8 cellular contexts compared by ENCODE assay signal in the genomic region with DNA sequence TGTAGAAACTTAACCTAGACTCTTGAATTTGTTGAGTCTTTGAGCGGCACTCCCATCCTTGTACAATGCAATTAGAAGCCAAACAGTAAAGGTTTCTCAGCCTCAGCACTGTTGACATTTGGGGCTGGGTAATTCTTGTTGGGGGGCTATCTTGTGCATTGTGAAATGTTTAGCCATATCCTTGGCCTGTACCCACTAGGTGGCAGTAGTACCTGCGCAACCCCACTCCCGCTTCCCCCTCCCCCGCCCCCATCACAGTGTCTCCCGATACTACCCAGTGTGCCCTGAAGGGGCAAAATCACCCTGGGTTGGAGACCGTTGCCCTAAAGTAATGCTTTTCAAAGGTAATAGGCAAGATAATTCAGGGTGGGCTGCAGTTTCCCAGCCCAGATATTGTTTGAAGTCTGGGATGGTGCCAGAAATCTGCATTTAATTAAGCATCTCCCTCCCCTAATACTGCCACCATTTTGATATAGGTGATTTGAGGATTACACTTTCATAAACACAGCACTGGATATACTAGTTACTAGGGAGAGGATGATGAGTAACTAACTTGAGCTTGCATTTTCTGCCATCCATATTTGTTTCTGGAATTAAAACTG. TPM values are rescaled to one million over a fixed set of nuclear protein-coding genes. Genes with fewer than 3 reads are reported as not detected.
DNase-seq lines count a peak whose midpoint lies in the region; ATAC-seq and TF ChIP-seq lines count a peak whose summit lies in the region.

No MANE protein-coding gene starts in this region.

- H3K4me3 ChIP-seq in AG04449 (ENCODE audit: low read depth, low read length) = 0 out of 2 replicates have a peak overlapping the region, but pooled peaks have one; percentile 16
- no peak overlapping the region for H3K4me3 ChIP-seq in colonic mucosa

- H3K36me3 ChIP-seq in colonic mucosa = peaks cover 6% of the 10 kb centered on the region

- no peak for DNase-seq in AG04449 (ENCODE audit: low read depth, low spot score)
- peak; percentile 70 for DNase-seq in NCI-H510A treated with DMSO at 0.1 percent for 48 hours (lab: John Stamatoyannopoulos, UW)
- peak; percentile 75 for DNase-seq in activated CD4-positive, alpha-beta T cell treated with anti-CD3 and anti-CD28 coated beads, Interleukin-2, amount 50 U/mL, for 1 hour
- peak; percentile 63 for DNase-seq in colonic mucosa
- peak; percentile 81 to 83 for DNase-seq in lung microvascular endothelial cell (ENCODE audit: low read depth in 2 of 2)
- peak; percentile 54 to 56 for DNase-seq in stimulated activated CD8-positive, alpha-beta memory T cell treated with anti-CD3 and anti-CD28 coated beads, Interleukin-15, amount 100 ng/mL, for 48 hours (ENCODE audit: low read depth in 2 of 2)

- CTCF ChIA-PET in AG04449 (lab: Yijun Ruan, JAX) = interaction anchor here (0.7 to 2.3 kb wide), 15 partner anchors 9 to 210 kb away, joined by 3 to 14 read pairs (median 4); partner anchors contain the start of genes POP5, SIRT4 and SRSF9

- no peak overlapping the region for H3K27ac ChIP-seq in colonic mucosa

- no peak overlapping the region for H3K9ac ChIP-seq in colonic mucosa (ENCODE audit: low read depth in 2 of 2, low read length in 2 of 2)

- H3K27me3 ChIP-seq in colonic mucosa = no peaks in the 10 kb centered on the region

- H3K4me1 ChIP-seq in colonic mucosa = peaks cover 7% of the 10 kb centered on the region

- intact Hi-C loops in colonic mucosa (cut with DNase I) = loop anchor here (10.0 kb wide), 1 partner anchor 135 kb away; no protein-coding TSS in a partner anchor

- peak; percentile 58 for TF ChIP-seq CTCF in AG04449 (IDR thresholded peaks at IDR 0.05; ENCODE audit: insufficient read depth, low read length, missing control alignments)
- peak; percentile 59 for TF ChIP-seq CTCF in colonic mucosa (IDR thresholded peaks at IDR 0.05)

- no peaks in the 10 kb centered on the region for H3K9me3 ChIP-seq in colonic mucosa

- POLR2A ChIA-PET in AG04449 (lab: Yijun Ruan, JAX) = no interaction called here

- ATAC-seq in GM21825 (IDR thresholded peaks at IDR 0.05; ENCODE audit: unreplicated experiment) (peak; percentile 26), GM18519 (IDR thresholded peaks at IDR 0.05; ENCODE audit: low FRiP score, unreplicated experiment) (no peak)

RNA-seq across cellular contexts. Expression of gene COX6A1, which starts 1.8 kb away (rescaled TPM):
- total RNA-seq in colonic mucosa = 1,000 to 10,000 TPM in 1 of 2 donors, 100 to 1,000 TPM in 1; 887 to 1,081 TPM
- total RNA-seq in lung microvascular endothelial cell = 494 and 598 TPM in 2 replicates

RNA-seq across cellular contexts. Expression of gene TRIAP1, which starts 6.4 kb away (rescaled TPM):
- 10 to 100 TPM; 20.4 to 27.8 TPM for total RNA-seq in colonic mucosa
- total RNA-seq in lung microvascular endothelial cell = 26.0 and 30.5 TPM in 2 replicates

RNA-seq across cellular contexts. Expression of gene GATC, which starts 6.5 kb away (rescaled TPM):
- total RNA-seq in colonic mucosa = 10 to 100 TPM; 34.1 to 43.3 TPM
- total RNA-seq in lung microvascular endothelial cell = 12.6 and 17.5 TPM in 2 replicates

RNA-seq across cellular contexts. Expression of gene SRSF9, which starts 29.8 kb away (rescaled TPM):
- 100 to 1,000 TPM; 169 to 216 TPM for total RNA-seq in colonic mucosa
- total RNA-seq in lung microvascular endothelial cell = 220 and 239 TPM in 2 replicates

RNA-seq across cellular contexts. Expression of gene DYNLL1, which starts 56.2 kb away (rescaled TPM):
- total RNA-seq in colonic mucosa = 100 to 1,000 TPM; 359 to 463 TPM
- 189 and 344 TPM in 2 replicates for total RNA-seq in lung microvascular endothelial cell
